In genomic region chr17:81509048-81509686, GRCh38 we compare ENCODE assay signal across 8 cellular contexts. TPM values are rescaled to one million over a fixed set of nuclear protein-coding genes. Genes with fewer than 3 reads are reported as not detected.
A peak's percentile ranks its signal among the peaks of the same experiment; 100 is the strongest.
DNase-seq lines count a peak whose midpoint lies in the region; ATAC-seq, FAIRE-seq and TF ChIP-seq lines count a peak whose summit lies in the region.

No MANE protein-coding gene starts in this region.

- ATAC-seq in heart left ventricle (no peak), Right ventricle myocardium superior (ENCODE audit: poor library complexity) (no peak), T-cell (replicated peaks in 1 of 4) (no peak), GM18909 (IDR thresholded peaks at IDR 0.05; ENCODE audit: poor library complexity, unreplicated experiment) (no peak)

- no peak for TF ChIP-seq CTCF in heart left ventricle (IDR thresholded peaks at IDR 0.05)
- no peak for TF ChIP-seq CTCF in progenitor cell of endocrine pancreas (IDR thresholded peaks at IDR 0.05; ENCODE audit: unreplicated experiment)

- H3K9me3 Mint-ChIP-seq in T-cell (no peaks in the 10 kb centered on the region), progenitor cell of endocrine pancreas (ENCODE audit: low read depth) (no peaks in the 10 kb centered on the region)

- peaks cover 0 to 4% (median 0%) of the 10 kb centered on the region in 12 donors for H3K9me3 ChIP-seq in heart left ventricle

- H3K4me1 ChIP-seq in heart left ventricle: peaks cover 0 to 30% (median 15%) of the 10 kb centered on the region in 12 donors

- H3K36me3 Mint-ChIP-seq in T-cell (peaks cover 35% of the 10 kb centered on the region), progenitor cell of endocrine pancreas (ENCODE audit: insufficient read depth) (peaks cover 41% of the 10 kb centered on the region)

- no peak for DNase-seq in heart left ventricle
- no peak for DNase-seq in Right ventricle myocardium superior
- DNase-seq in T-cell: no peak
- DNase-seq in erythroblast (lab: John Stamatoyannopoulos, UW): no peak
- DNase-seq in progenitor cell of endocrine pancreas (ENCODE audit: low spot score, unreplicated experiment): no peak
- no peak for DNase-seq in head of caudate nucleus
- DNase-seq in frontal cortex (ENCODE audit: low spot score in 2 of 2): no peak

- H3K27ac Mint-ChIP-seq in T-cell (peak overlapping the region; percentile 93 to 96), progenitor cell of endocrine pancreas (peak overlapping the region; percentile 97)

- 23 to 33% (median 27%) methylated on average over 8 of the region's 8 CpGs for WGBS in heart left ventricle, 4 donors

- no peaks in the 10 kb centered on the region for H3K27me3 ChIP-seq in heart left ventricle

- H3K4me1 Mint-ChIP-seq in T-cell (peaks cover 29 to 44% (median 43%) of the 10 kb centered on the region in 3 donors), progenitor cell of endocrine pancreas (ENCODE audit: low read depth) (peaks cover 26% of the 10 kb centered on the region)

- peak overlapping the region in 11 of 12 donors; percentile 2 to 100 (median 100) for H3K27ac ChIP-seq in heart left ventricle

- H3K36me3 ChIP-seq in heart left ventricle: peaks cover 18 to 44% (median 37%) of the 10 kb centered on the region in 9 donors

- FAIRE-seq in frontal cortex (lab: Jason Lieb, UNC): no peak

- POLR2A ChIA-PET in T-cell (lab: Charles Lee): interaction anchor here in 1 of 2 donors (0.7 kb wide), 1 partner anchor 312 kb away, joined by 5 read pairs; no protein-coding TSS in a partner anchor

- peak overlapping the region; percentile 95 to 98 (median 98) for H3K4me3 Mint-ChIP-seq in T-cell
- peak overlapping the region; percentile 96 for H3K4me3 Mint-ChIP-seq in progenitor cell of endocrine pancreas (ENCODE audit: low read depth)

- CTCF ChIA-PET in T-cell (lab: Charles Lee): interaction anchor here (0.6 kb wide), 2 partner anchors 243 to 1645 kb away, joined by 3 read pairs; no protein-coding TSS in a partner anchor

- intact Hi-C loops in heart left ventricle (cut with DNase I) (loop anchor here in 1 of 10 donors (1.0 kb wide), 1 partner anchor 21 kb away; no protein-coding TSS in a partner anchor), Right ventricle myocardium superior (cut with DNase I) (no loop called here), head of caudate nucleus (cut with DNase I) (no loop called here)

- H3K4me3 ChIP-seq in heart left ventricle: peak overlapping the region; percentile 81 to 99 (median 94)

- TF ChIP-seq POLR2A in heart left ventricle (IDR thresholded peaks at IDR 0.05) (no peak), erythroblast (IDR thresholded peaks at IDR 0.05; ENCODE audit: low read length) (peak; percentile 52)

- H3K27me3 Mint-ChIP-seq in T-cell: no peaks in the 10 kb centered on the region
- H3K27me3 Mint-ChIP-seq in progenitor cell of endocrine pancreas: peaks cover 4% of the 10 kb centered on the region

RNA-seq across cellular contexts. Expression of gene ACTG1, which starts 3.4 kb away (rescaled TPM):
- total RNA-seq in heart left ventricle (1,000 to 10,000 TPM in 2 of 9 donors, 100 to 1,000 TPM in 7; 335 to 1,653 (median 423) TPM), Right ventricle myocardium superior (369 TPM), T-cell (1,000 to 10,000 TPM; 1,183 to 1,383 (median 1,262) TPM), progenitor cell of endocrine pancreas (3,227 and 3,279 TPM in 2 replicates), frontal cortex (5,358 TPM)
- 1,000 to 10,000 TPM in 1 of 2 donors, 100 to 1,000 TPM in 1; 149 to 1,468 TPM for polyA plus RNA-seq in heart left ventricle

RNA-seq across cellular contexts. Expression of gene FSCN2, which starts 19.0 kb away (rescaled TPM):
- total RNA-seq in heart left ventricle (under 1 TPM in 6 of 9 donors, not detected in 3; 0.22 to 0.72 (median 0.45) TPM), Right ventricle myocardium superior (0.19 TPM), T-cell (1 to 10 TPM in 3 of 5 donors, under 1 TPM in 2; 0.91 to 4.2 (median 1.2) TPM), progenitor cell of endocrine pancreas (4.8 and 5.3 TPM in 2 replicates), frontal cortex (4.9 TPM)
- polyA plus RNA-seq in heart left ventricle: under 1 TPM; 0.28 to 0.42 TPM

RNA-seq across cellular contexts. Expression of gene FAAP100, which starts 43.0 kb away (rescaled TPM):
- total RNA-seq in heart left ventricle: 10 to 100 TPM; 10.1 to 21.6 (median 13.5) TPM
- 10 to 100 TPM; 17.0 to 18.7 TPM for polyA plus RNA-seq in heart left ventricle
- 13.0 TPM for total RNA-seq in Right ventricle myocardium superior
- total RNA-seq in T-cell: 10 to 100 TPM; 31.7 to 62.1 (median 59.0) TPM
- 46.5 and 47.7 TPM in 2 replicates for total RNA-seq in progenitor cell of endocrine pancreas
- 21.6 TPM for total RNA-seq in frontal cortex
